ENCODE assay signal across 1 cellular context in genomic region chr1:45686081-45687013, GRCh38.
TF ChIP-seq lines count a peak whose summit lies in the region.

TSS of gene GPBP1L1 (minus strand) at chr1:45686533. CDS start at chr1:45659087, 27,446 bp downstream.

TF ChIP-seq in HepG2, 621 proteins besides CTCF, POLR2A, EP300 and RAD21 (continued from another document and continues in another):
- TF ChIP-seq ZNF232 (CRISPR knock-in tag; IDR thresholded peaks at IDR 0.05; ENCODE audit: borderline replicate concordance), result no peak
- no peak; the same call in 1 of the 2 replicates for TF ChIP-seq TFDP1 (CRISPR knock-in tag; IDR thresholded peaks at IDR 0.05; ENCODE audit: borderline replicate concordance)
- TF ChIP-seq GRHL1 (CRISPR knock-in tag; conservative IDR thresholded peaks at IDR 0.05), result no peak
- TF ChIP-seq POLR2G (IDR thresholded peaks at IDR 0.05; ENCODE audit: low read depth, low read length), result peak; percentile 66
- no peak for TF ChIP-seq SNRNP70 (IDR thresholded peaks at IDR 0.05; ENCODE audit: low read depth, low read length)
- peak; percentile 58 for TF ChIP-seq SP5 (CRISPR knock-in tag; IDR thresholded peaks at IDR 0.05; ENCODE audit: borderline replicate concordance, low read depth)
- no peak for TF ChIP-seq ZNF318 (CRISPR knock-in tag; IDR thresholded peaks at IDR 0.05)
- 0 out of 2 replicates have a peak, but pooled peaks have one; percentile 25 for TF ChIP-seq ZNF138 (CRISPR knock-in tag; IDR thresholded peaks at IDR 0.05; ENCODE audit: low read depth)
- TF ChIP-seq ZNF3 (CRISPR knock-in tag; IDR thresholded peaks at IDR 0.05), result no peak
- no peak for TF ChIP-seq ZBTB42 (CRISPR knock-in tag; IDR thresholded peaks at IDR 0.05)
- TF ChIP-seq TOE1 (CRISPR knock-in tag; IDR thresholded peaks at IDR 0.05), result no peak; the same call in 1 of the 2 replicates
- TF ChIP-seq ZNF629 (CRISPR knock-in tag; conservative IDR thresholded peaks at IDR 0.05), result no peak
- no peak; the same call in 1 of the 2 replicates for TF ChIP-seq ZBTB7B (CRISPR knock-in tag; IDR thresholded peaks at IDR 0.05)
- TF ChIP-seq DR1 (CRISPR knock-in tag; IDR thresholded peaks at IDR 0.05), result no peak
- TF ChIP-seq FOSL2 (CRISPR knock-in tag; IDR thresholded peaks at IDR 0.05), result peak; percentile 6; the same call in 1 of the 2 replicates
- peak; percentile 7; the same call in 1 of the 2 replicates for TF ChIP-seq ETV5 (CRISPR knock-in tag; IDR thresholded peaks at IDR 0.05; ENCODE audit: borderline replicate concordance)
- TF ChIP-seq MIER3 (CRISPR knock-in tag; IDR thresholded peaks at IDR 0.05; ENCODE audit: borderline replicate concordance), result no peak; the same call in 1 of the 2 replicates
- TF ChIP-seq ZNF652 (CRISPR knock-in tag; IDR thresholded peaks at IDR 0.05; ENCODE audit: borderline replicate concordance, low read depth), result peak; percentile 12; the same call in 1 of the 2 replicates
- TF ChIP-seq ZNF224 (CRISPR knock-in tag; IDR thresholded peaks at IDR 0.05), result 0 out of 2 replicates have a peak, but pooled peaks have one; percentile 36
- no peak for TF ChIP-seq GTF3A (CRISPR knock-in tag; conservative IDR thresholded peaks at IDR 0.05)
- no peak for TF ChIP-seq PRMT3 (CRISPR knock-in tag; IDR thresholded peaks at IDR 0.05; ENCODE audit: borderline replicate concordance, low read depth)
- no peak for TF ChIP-seq REXO4 (CRISPR knock-in tag; IDR thresholded peaks at IDR 0.05; ENCODE audit: borderline replicate concordance)
- 0 out of 2 replicates have a peak, but pooled peaks have one; percentile 14 for TF ChIP-seq ZXDC (CRISPR knock-in tag; IDR thresholded peaks at IDR 0.05)
- TF ChIP-seq DRAP1 (CRISPR knock-in tag; IDR thresholded peaks at IDR 0.05), result peak; percentile 83
- no peak; the same call in 1 of the 2 replicates for TF ChIP-seq ZNF605 (CRISPR knock-in tag; IDR thresholded peaks at IDR 0.05)
- 0 out of 2 replicates have a peak, but pooled peaks have one; percentile 1 for TF ChIP-seq ZBTB26 (CRISPR knock-in tag; IDR thresholded peaks at IDR 0.05; ENCODE audit: borderline replicate concordance)
- no peak for TF ChIP-seq PAF1 (CRISPR knock-in tag; IDR thresholded peaks at IDR 0.05)
- TF ChIP-seq BRF2 (CRISPR knock-in tag; IDR thresholded peaks at IDR 0.05), result no peak
- TF ChIP-seq FOXO1 (CRISPR knock-in tag; IDR thresholded peaks at IDR 0.05), result 0 out of 2 replicates have a peak, but pooled peaks have one; percentile 8
- TF ChIP-seq SKIL (CRISPR knock-in tag; IDR thresholded peaks at IDR 0.05; ENCODE audit: borderline replicate concordance), result no peak
- no peak; the same call in 1 of the 2 replicates for TF ChIP-seq ZNF510 (CRISPR knock-in tag; IDR thresholded peaks at IDR 0.05; ENCODE audit: low read depth)
- TF ChIP-seq TARDBP (CRISPR knock-in tag; IDR thresholded peaks at IDR 0.05), result peak; percentile 72; the same call in 1 of the 2 replicates
- no peak for TF ChIP-seq JUND (CRISPR knock-in tag; IDR thresholded peaks at IDR 0.05)
- TF ChIP-seq SRSF4 (IDR thresholded peaks at IDR 0.05; ENCODE audit: low read depth, low read length, poor library complexity, severe bottlenecking), result no peak
- 0 out of 2 replicates have a peak, but pooled peaks have one; percentile 14 for TF ChIP-seq ZNF317 (CRISPR knock-in tag; IDR thresholded peaks at IDR 0.05)
- TF ChIP-seq TERF1 (CRISPR knock-in tag; IDR thresholded peaks at IDR 0.05), result no peak
- TF ChIP-seq ZFP90 (CRISPR knock-in tag; IDR thresholded peaks at IDR 0.05; ENCODE audit: borderline replicate concordance), result no peak; the same call in 1 of the 2 replicates
